In the genomic region with DNA sequence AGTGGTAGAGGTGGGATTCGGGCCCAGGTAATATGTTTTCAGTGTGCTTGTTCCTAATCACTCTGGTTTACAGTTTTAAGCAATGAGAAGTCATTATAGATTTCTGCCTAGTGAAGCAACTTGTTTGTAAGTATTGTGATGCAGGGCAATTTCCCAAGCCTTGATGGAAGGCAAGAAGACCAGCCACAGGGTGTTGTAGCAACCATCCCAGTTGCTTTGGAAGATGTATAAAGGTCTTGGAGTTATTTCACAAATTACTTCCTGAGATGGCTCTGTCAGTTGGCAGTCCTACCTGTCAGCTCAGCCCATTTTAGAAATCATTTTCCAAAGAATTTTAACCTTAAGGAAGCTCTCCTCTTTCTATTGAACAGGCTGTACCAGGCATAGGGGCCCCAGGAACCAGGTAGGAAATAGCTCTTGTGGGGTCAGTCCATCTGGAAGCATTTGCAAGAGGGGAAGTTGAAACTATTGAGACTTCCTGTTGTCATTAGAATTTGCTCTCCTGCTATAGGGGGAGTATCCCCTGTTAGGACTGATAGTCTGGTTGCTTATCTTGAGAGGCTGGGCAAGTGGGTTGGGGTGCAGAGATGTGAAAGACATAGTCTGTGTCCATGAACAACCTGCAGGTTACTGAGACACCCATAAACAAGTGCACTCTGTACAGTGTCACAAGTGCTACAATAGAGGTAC, we compare ENCODE assay signal across 10 cellular contexts. TPM values are rescaled to one million over a fixed set of nuclear protein-coding genes. Genes with fewer than 3 reads are reported as not detected.
DNase-seq lines count a peak whose midpoint lies in the region; ATAC-seq and TF ChIP-seq lines count a peak whose summit lies in the region.
"Had no signal": no experiment of that assay in that cellular context is flagged by ENCODE, and none has a peak within 500 bp of the region (broad histone marks: within the 10 kb centered on the region; RNA-seq: fewer than 3 reads in every experiment).

No MANE protein-coding gene starts in this region.

- H3K4me3 ChIP-seq in breast epithelium (no peak overlapping the region), upper lobe of right lung (no peak overlapping the region), uterus (no peak overlapping the region)

- intact Hi-C loops in natural killer cell (cut with micrococcal nuclease) (no loop called here), breast epithelium (cut with DNase I; ENCODE audit: low total_unique reads) (no loop called here), upper lobe of right lung (cut with DNase I) (no loop called here), uterus (cut with DNase I; ENCODE audit: low total_unique reads) (no loop called here)

- no peaks in the 10 kb centered on the region for H3K27me3 ChIP-seq in breast epithelium
- H3K27me3 ChIP-seq in upper lobe of right lung = no peaks in the 10 kb centered on the region
- no peaks in the 10 kb centered on the region for H3K27me3 ChIP-seq in uterus

- TF ChIP-seq CTCF in natural killer cell (IDR thresholded peaks at IDR 0.05) (no peak), breast epithelium (IDR thresholded peaks at IDR 0.05) (no peak), upper lobe of right lung (IDR thresholded peaks at IDR 0.05) (no peak), GM13977 (IDR thresholded peaks at IDR 0.05; ENCODE audit: extremely low read depth, insufficient read depth, missing control alignments) (no peak), uterus (IDR thresholded peaks at IDR 0.05) (no peak)

- H3K36me3 Mint-ChIP-seq in natural killer cell = no peaks in the 10 kb centered on the region
- H3K36me3 Mint-ChIP-seq in natural killer cell treated with Interleukin-12 subunit alpha and Interleukin-12 subunit beta and Interleukin-15 and Interleukin-18, amount 100 ng/mL, for 72 hours = no peaks in the 10 kb centered on the region

- DNase-seq in natural killer cell (no peak), breast epithelium (ENCODE audit: low spot score in 2 of 2) (peak in 1 of 2 donors; percentile 43), upper lobe of right lung (no peak), NCI-H524 treated with DMSO at 0.1 percent for 48 hours (lab: John Stamatoyannopoulos, UW) (no peak), GM13977 (ENCODE audit: low spot score) (no peak), uterus (no peak)
- no peak for DNase-seq in natural killer cell treated with Interleukin-12 subunit alpha and Interleukin-12 subunit beta and Interleukin-15 and Interleukin-18, amount 100 ng/mL, for 72 hours (ENCODE audit: low spot score)
- DNase-seq: activated naive CD4-positive, alpha-beta T cell treated with Interleukin-2 at 50 U/mL for 16 hours; stimulated activated naive CD4-positive, alpha-beta T cell had no signal

- H3K4me1 ChIP-seq in breast epithelium (peaks cover 9 to 27% of the 10 kb centered on the region in 2 donors), upper lobe of right lung (peaks cover 50% of the 10 kb centered on the region), uterus (no peaks in the 10 kb centered on the region)

- TF ChIP-seq POLR2A in breast epithelium (IDR thresholded peaks at IDR 0.05) (no peak), uterus (IDR thresholded peaks at IDR 0.05) (no peak)

- ATAC-seq in natural killer cell (peak in 2 of 3 donors; percentile 43 to 48), upper lobe of right lung (peak; percentile 41)
- ATAC-seq in natural killer cell treated with Interleukin-12 subunit alpha and Interleukin-12 subunit beta and Interleukin-15 and Interleukin-18, amount 100 ng/mL, for 72 hours = no peak

- no peaks in the 10 kb centered on the region for H3K27me3 Mint-ChIP-seq in natural killer cell (ENCODE audit: low read depth in 2 of 2)
- no peaks in the 10 kb centered on the region for H3K27me3 Mint-ChIP-seq in natural killer cell treated with Interleukin-12 subunit alpha and Interleukin-12 subunit beta and Interleukin-15 and Interleukin-18, amount 100 ng/mL, for 72 hours

- H3K9me3 ChIP-seq in KOPT-K1 (ENCODE audit: insufficient read depth, low read length, poor library complexity, severe bottlenecking) (no peaks in the 10 kb centered on the region), breast epithelium (no peaks in the 10 kb centered on the region), upper lobe of right lung (no peaks in the 10 kb centered on the region), uterus (no peaks in the 10 kb centered on the region)

- in situ Hi-C loops in GM13977 (cut with MboI; ENCODE audit: low pct_unique_long_range_greater_than_20kb, low sequenced_read_pairs, unreplicated experiment) = no loop called here

- peak overlapping the region; percentile 36 for H3K27ac ChIP-seq in KOPT-K1 (ENCODE audit: low read depth, low read length, poor library complexity, severe bottlenecking)
- peak overlapping the region; percentile 95 to 98 for H3K27ac ChIP-seq in breast epithelium
- H3K27ac ChIP-seq in upper lobe of right lung = no peak overlapping the region
- no peak overlapping the region for H3K27ac ChIP-seq in uterus

- H3K4me3 Mint-ChIP-seq in natural killer cell = peak overlapping the region; percentile 26
- no peak overlapping the region for H3K4me3 Mint-ChIP-seq in natural killer cell treated with Interleukin-12 subunit alpha and Interleukin-12 subunit beta and Interleukin-15 and Interleukin-18, amount 100 ng/mL, for 72 hours

- peak overlapping the region; percentile 73 to 83 for H3K27ac Mint-ChIP-seq in natural killer cell
- H3K27ac Mint-ChIP-seq in natural killer cell treated with Interleukin-12 subunit alpha and Interleukin-12 subunit beta and Interleukin-15 and Interleukin-18, amount 100 ng/mL, for 72 hours = peak overlapping the region in 1 of 2 donors; percentile 81

- peaks cover 62 to 64% of the 10 kb centered on the region in 2 donors for H3K4me1 Mint-ChIP-seq in natural killer cell
- H3K4me1 Mint-ChIP-seq in natural killer cell treated with Interleukin-12 subunit alpha and Interleukin-12 subunit beta and Interleukin-15 and Interleukin-18, amount 100 ng/mL, for 72 hours (ENCODE audit: low read depth in 2 of 2) = peaks cover 51 to 64% of the 10 kb centered on the region in 2 donors

- no peaks in the 10 kb centered on the region for H3K36me3 ChIP-seq in KOPT-K1 (ENCODE audit: insufficient read depth, low read length)
- H3K36me3 ChIP-seq in breast epithelium = no peaks in the 10 kb centered on the region
- no peaks in the 10 kb centered on the region for H3K36me3 ChIP-seq in upper lobe of right lung
- H3K36me3 ChIP-seq in uterus = peaks cover 0 to 2% of the 10 kb centered on the region in 2 donors

- H3K9me3 Mint-ChIP-seq in natural killer cell = no peaks in the 10 kb centered on the region
- no peaks in the 10 kb centered on the region for H3K9me3 Mint-ChIP-seq in natural killer cell treated with Interleukin-12 subunit alpha and Interleukin-12 subunit beta and Interleukin-15 and Interleukin-18, amount 100 ng/mL, for 72 hours

RNA-seq across cellular contexts. Expression of gene STIM1, which starts 47.9 kb away (rescaled TPM):
- total RNA-seq in natural killer cell (100 to 1,000 TPM; 171 to 187 (median 175) TPM), breast epithelium (10 to 100 TPM; 44.2 to 68.2 (median 47.9) TPM), upper lobe of right lung (60.7 TPM), uterus (100 to 1,000 TPM in 1 of 4 donors, 10 to 100 TPM in 3; 37.6 to 114 (median 56.3) TPM)
- total RNA-seq in natural killer cell treated with Interleukin-12 subunit alpha and Interleukin-12 subunit beta and Interleukin-15 and Interleukin-18, amount 100 ng/mL, for 72 hours = 10 to 100 TPM; 83.9 to 85.9 TPM

Comparison
In these comparisons a context has a peak if more than half of its experiments do, and no peak if none do; other contexts are left out.
1. ATAC-seq: peak in natural killer cell (2 of 3) and upper lobe of right lung (single experiment); none in natural killer cell treated with Interleukin-12 subunit alpha and Interleukin-12 subunit beta and Interleukin-15 and Interleukin-18, amount 100 ng/mL, for 72 hours (0 of 2).
2. H3K27ac ChIP-seq: peak in KOPT-K1 (single experiment) and breast epithelium (2 of 2); none in upper lobe of right lung (single experiment) and uterus (0 of 2).